Comparison of ENCODE assay signal across 7 cellular contexts in genomic region chr11:843086-843704, GRCh38. TPM values are rescaled to one million over a fixed set of nuclear protein-coding genes. Genes with fewer than 3 reads are reported as not detected.
A peak's percentile ranks its signal among the peaks of the same experiment; 100 is the strongest.
DNase-seq lines count a peak whose midpoint lies in the region; TF ChIP-seq lines count a peak whose summit lies in the region.

No MANE protein-coding gene starts in this region.

- H3K27me3 ChIP-seq in Karpas-422 (ENCODE audit: low read length) (no peaks in the 10 kb centered on the region), endodermal cell (ENCODE audit: control insufficient read depth, insufficient read depth, low read length, poor library complexity, severe bottlenecking) (no peaks in the 10 kb centered on the region)

- H3K9me3 Mint-ChIP-seq in endodermal cell (no peaks in the 10 kb centered on the region), osteocyte (ENCODE audit: unreplicated experiment) (no peaks in the 10 kb centered on the region)

- H3K9me2 ChIP-seq in Karpas-422 (replicated peaks; ENCODE audit: insufficient read depth, low read length): no peaks in the 10 kb centered on the region

- peak overlapping the region; percentile 85 for H3K4me2 ChIP-seq in Karpas-422 (ENCODE audit: low read depth, low read length, poor library complexity, severe bottlenecking)

- H3K27me3 Mint-ChIP-seq in endodermal cell (ENCODE audit: insufficient read depth): peaks cover 2% of the 10 kb centered on the region
- H3K27me3 Mint-ChIP-seq in osteocyte (ENCODE audit: unreplicated experiment): no peaks in the 10 kb centered on the region

- H3K36me3 ChIP-seq in Karpas-422 (ENCODE audit: insufficient read depth, low read length) (0 out of 2 replicates have a peak, but pooled peaks cover 3% of the 10 kb centered on the region), endodermal cell (ENCODE audit: control insufficient read depth, insufficient read depth, low read length) (peaks cover 31% of the 10 kb centered on the region)

- peak overlapping the region; percentile 99 for H3K9ac ChIP-seq in Karpas-422 (ENCODE audit: low read length)
- peak overlapping the region; percentile 68 for H3K9ac ChIP-seq in endodermal cell (ENCODE audit: extremely low read depth, low read length, poor library complexity, severe bottlenecking)

- TF ChIP-seq CTCF in endodermal cell (conservative IDR thresholded peaks at IDR 0.05): peak; percentile 51
- peak; percentile 16 for TF ChIP-seq CTCF in osteocyte (IDR thresholded peaks at IDR 0.05)

- H3K4me3 ChIP-seq in Karpas-422 (ENCODE audit: low read length) (peak overlapping the region; percentile 99), endodermal cell (ENCODE audit: low read length) (peak overlapping the region; percentile 88)

- peak overlapping the region; percentile 87; the same call in 1 of the 2 replicates for H2AFZ ChIP-seq in Karpas-422 (ENCODE audit: low read length)

- H3K9me3 ChIP-seq in Karpas-422 (ENCODE audit: low read length) (no peaks in the 10 kb centered on the region), endodermal cell (ENCODE audit: control insufficient read depth, low read length) (no peaks in the 10 kb centered on the region)

- H3K27ac Mint-ChIP-seq in endodermal cell (peak overlapping the region; percentile 84), osteocyte (ENCODE audit: unreplicated experiment) (peak overlapping the region; percentile 93)

- whole genome bisulfite sequencing in endodermal cell (ENCODE audit: insufficient coverage in 1 of 2, insufficient read length in 1 of 2), 2 experiments: 0% methylated on average over 18 to 52 of the region's 52 CpGs

- H4K20me1 ChIP-seq in Karpas-422 (ENCODE audit: insufficient read depth, low read depth, low read length): peaks cover 27% of the 10 kb centered on the region; the same call in 1 of the 2 replicates

- H3K4me3 Mint-ChIP-seq in endodermal cell: peak overlapping the region; percentile 78
- peak overlapping the region; percentile 85 for H3K4me3 Mint-ChIP-seq in osteocyte (ENCODE audit: unreplicated experiment)

- H3K4me1 Mint-ChIP-seq in endodermal cell (peaks cover 14% of the 10 kb centered on the region), osteocyte (ENCODE audit: unreplicated experiment) (peaks cover 57% of the 10 kb centered on the region)

- H3K79me2 ChIP-seq in Karpas-422 (ENCODE audit: low read length): peaks cover 24% of the 10 kb centered on the region

- no peak overlapping the region for H3K27ac ChIP-seq in Karpas-422 (ENCODE audit: low read length)
- no peak overlapping the region for H3K27ac ChIP-seq in endodermal cell (ENCODE audit: low read depth, low read length)

- DNase-seq in GM19238 (ENCODE audit: insufficient read length, low spot score) (peak; percentile 47), Karpas-422 (no peak), endodermal cell (peak; percentile 74), osteocyte (ENCODE audit: extremely low spot score, unreplicated experiment) (no peak), NCI-H774 (lab: John Stamatoyannopoulos, UW) (no peak), globus pallidus (ENCODE audit: low spot score) (no peak), NCI-H524 (lab: John Stamatoyannopoulos, UW) (no peak)

- H3K36me3 Mint-ChIP-seq in endodermal cell (ENCODE audit: low read depth) (peaks cover 17% of the 10 kb centered on the region), osteocyte (ENCODE audit: unreplicated experiment) (peaks cover 8% of the 10 kb centered on the region)

- H3K4me1 ChIP-seq in Karpas-422 (ENCODE audit: low read length): peaks cover 24% of the 10 kb centered on the region
- peaks cover 15% of the 10 kb centered on the region for H3K4me1 ChIP-seq in endodermal cell (ENCODE audit: control insufficient read depth, insufficient read depth, low read length)

RNA-seq across cellular contexts. Expression of gene TSPAN4, which starts 0.5 kb away (rescaled TPM):
- 4.0 TPM in 1 of 2 replicates, not detected in the other for total RNA-seq in Karpas-422 (2014; rRNA removed; shearing (Covaris generic); ENCODE audit: low replicate concordance)
- total RNA-seq in endodermal cell (10 to 100 TPM; 56.8 to 71.1 TPM), osteocyte (163 and 175 TPM in 2 replicates)
- 51.9 TPM for polyA plus RNA-seq in endodermal cell (2013, experiment 1 of 2)
- polyA plus RNA-seq in endodermal cell (2013, experiment 2 of 2): 47.2 TPM

RNA-seq across cellular contexts. Expression of gene POLR2L, which starts 0.9 kb away (rescaled TPM):
- 113 and 203 TPM in 2 replicates for total RNA-seq in Karpas-422 (2014; rRNA removed; shearing (Covaris generic); ENCODE audit: low replicate concordance)
- total RNA-seq in endodermal cell: 100 to 1,000 TPM; 139 to 148 TPM
- 111 TPM for polyA plus RNA-seq in endodermal cell (2013, experiment 1 of 2)
- 114 TPM for polyA plus RNA-seq in endodermal cell (2013, experiment 2 of 2)
- total RNA-seq in osteocyte: 170 and 193 TPM in 2 replicates

RNA-seq across cellular contexts. Expression of gene CD151, which starts 10.4 kb away (rescaled TPM):
- 8.4 and 10.5 TPM in 2 replicates for total RNA-seq in Karpas-422 (2014; rRNA removed; shearing (Covaris generic); ENCODE audit: low replicate concordance)
- total RNA-seq in endodermal cell (100 to 1,000 TPM; 139 to 165 TPM), osteocyte (377 and 379 TPM in 2 replicates)
- polyA plus RNA-seq in endodermal cell (2013, experiment 1 of 2): 153 TPM
- 149 TPM for polyA plus RNA-seq in endodermal cell (2013, experiment 2 of 2)

RNA-seq across cellular contexts. Expression of gene CRACR2B, which starts 15.5 kb away (rescaled TPM):
- total RNA-seq in Karpas-422 (2014; rRNA removed; shearing (Covaris generic); ENCODE audit: low replicate concordance): 0.48 and 1.5 TPM in 2 replicates
- total RNA-seq in endodermal cell (10 to 100 TPM; 22.3 to 28.1 TPM), osteocyte (3.9 and 4.2 TPM in 2 replicates)
- 9.0 TPM for polyA plus RNA-seq in endodermal cell (2013, experiment 1 of 2)
- 6.2 TPM for polyA plus RNA-seq in endodermal cell (2013, experiment 2 of 2)

RNA-seq across cellular contexts. Expression of gene PNPLA2, which starts 24.5 kb away (rescaled TPM):
- 32.5 and 35.8 TPM in 2 replicates for total RNA-seq in Karpas-422 (2014; rRNA removed; shearing (Covaris generic); ENCODE audit: low replicate concordance)
- 10 to 100 TPM; 77.0 to 77.6 TPM for total RNA-seq in endodermal cell
- 35.9 TPM for polyA plus RNA-seq in endodermal cell (2013, experiment 1 of 2)
- polyA plus RNA-seq in endodermal cell (2013, experiment 2 of 2): 30.1 TPM
- total RNA-seq in osteocyte: 83.8 and 96.4 TPM in 2 replicates

Comparison
In these comparisons a context has a peak if more than half of its experiments do, and no peak if none do; other contexts are left out.
1. DNase-seq: peak in GM19238 (single experiment) and endodermal cell (single experiment); none in Karpas-422 (single experiment), osteocyte (single experiment), NCI-H774 (single experiment), globus pallidus (single experiment) and NCI-H524 (0 of 2).
2. RNA of gene TSPAN4, which starts 0.5 kb away (total RNA-seq): 163 to 175 TPM in osteocyte and 56.8 to 71.1 TPM in endodermal cell; 4.0 TPM in Karpas-422; every median in the first group is over 10 times any median in the second.
3. RNA of gene CD151, which starts 10.4 kb away (total RNA-seq): 377 to 379 TPM in osteocyte and 139 to 165 TPM in endodermal cell; 8.4 to 10.5 TPM in Karpas-422; every median in the first group is over 10 times any median in the second.